8 cellular contexts compared by ENCODE assay signal in the genomic region with DNA sequence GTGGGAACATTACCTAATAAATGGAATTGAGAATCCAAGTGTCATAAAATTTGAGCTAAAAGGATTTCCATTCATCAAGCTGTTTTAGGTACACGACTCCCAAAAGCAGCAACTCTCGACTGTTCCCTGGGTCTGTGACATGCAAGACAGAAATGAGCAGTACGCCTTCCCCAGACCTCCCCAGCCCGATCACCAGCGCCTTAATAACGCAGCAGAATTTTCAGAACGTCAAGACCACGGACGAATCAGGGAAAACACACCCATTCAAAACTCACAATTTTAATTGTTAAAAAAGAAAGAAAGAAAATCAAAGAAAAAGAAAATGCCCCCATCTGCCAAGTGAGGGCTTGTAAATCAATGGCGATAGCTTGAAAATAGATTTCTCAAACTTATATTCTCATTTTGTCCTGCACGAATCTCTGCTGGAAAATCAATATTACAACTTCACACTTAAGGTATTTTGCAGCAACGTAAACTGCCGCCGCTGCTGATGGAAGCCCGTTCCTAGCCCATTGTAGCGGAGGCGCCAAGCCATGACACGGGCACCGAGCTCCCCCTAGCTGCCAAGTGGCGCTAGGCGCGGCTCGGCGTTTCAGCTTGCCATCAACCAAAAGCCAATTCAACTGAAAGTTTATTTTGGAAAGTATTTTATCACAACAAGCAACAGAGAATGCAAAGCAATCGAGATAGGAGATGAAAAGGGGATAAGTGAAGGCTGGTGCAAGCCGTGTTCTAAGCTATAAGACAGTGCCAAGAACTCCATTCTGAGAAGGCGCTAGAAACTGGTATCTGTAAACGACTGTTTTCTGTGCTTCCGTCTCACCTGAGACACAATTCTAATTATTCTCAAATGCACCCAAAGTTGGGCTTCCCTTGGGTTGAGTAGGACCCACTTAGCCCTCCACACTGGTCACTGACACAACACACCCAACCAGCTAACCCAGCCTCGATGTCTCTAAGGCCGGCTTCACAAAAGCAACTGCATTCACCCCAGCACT. TPM values are rescaled to one million over a fixed set of nuclear protein-coding genes. Genes with fewer than 3 reads are reported as not detected.
DNase-seq lines count a peak whose midpoint lies in the region; ATAC-seq and TF ChIP-seq lines count a peak whose summit lies in the region.

No MANE protein-coding gene starts in this region.

- no peak for TF ChIP-seq EP300 in stomach (IDR thresholded peaks at IDR 0.05)

- no peak for TF ChIP-seq POLR2A in stomach (IDR thresholded peaks at IDR 0.05)

- TF ChIP-seq CTCF in AG10803 (conservative IDR thresholded peaks at IDR 0.05; ENCODE audit: low read length) (peak; percentile 98), neural crest cell (conservative IDR thresholded peaks at IDR 0.05) (peak; percentile 100), stomach (IDR thresholded peaks at IDR 0.05) (peak in 6 of 7 experiments; percentile 62 to 98 (median 95))

- peak overlapping the region in 1 of 5 donors; percentile 8 for H3K27ac ChIP-seq in stomach

- peaks cover 29 to 100% (median 64%) of the 10 kb centered on the region in 3 donors for H3K27me3 ChIP-seq in stomach

- H3K4me3 Mint-ChIP-seq in activated T-cell treated with anti-CD3 and anti-CD28 coated beads, Interleukin-2, amount 50 U/mL, for 72 hours = peak overlapping the region; percentile 94 to 96
- peak overlapping the region; percentile 67 for H3K4me3 Mint-ChIP-seq in neural crest cell

- intact Hi-C loops in stomach (cut with DNase I; ENCODE audit: low total_unique reads) = no loop called here

- H3K4me1 Mint-ChIP-seq in activated T-cell treated with anti-CD3 and anti-CD28 coated beads, Interleukin-2, amount 50 U/mL, for 72 hours (ENCODE audit: low read depth) = peaks cover 66% of the 10 kb centered on the region
- peaks cover 33% of the 10 kb centered on the region for H3K4me1 Mint-ChIP-seq in neural crest cell

- ATAC-seq in GM18858 (IDR thresholded peaks at IDR 0.05; ENCODE audit: unreplicated experiment) = peak; percentile 65
- ATAC-seq in activated T-cell treated with anti-CD3 and anti-CD28 coated beads, Interleukin-2, amount 50 U/mL, for 72 hours (replicated peaks in 1 of 2) = peak; percentile 42 to 47

- H3K9me3 ChIP-seq in stomach = no peaks in the 10 kb centered on the region

- no peaks in the 10 kb centered on the region for H3K27me3 Mint-ChIP-seq in activated T-cell treated with anti-CD3 and anti-CD28 coated beads, Interleukin-2, amount 50 U/mL, for 72 hours (ENCODE audit: low read depth)
- peaks cover 92% of the 10 kb centered on the region for H3K27me3 Mint-ChIP-seq in neural crest cell (ENCODE audit: low read depth)

- H3K4me1 ChIP-seq in stomach = peaks cover 8 to 30% (median 24%) of the 10 kb centered on the region in 4 donors

- DNase-seq in AG10803 (ENCODE audit: low read depth) (peak; percentile 62), HT-29 (ENCODE audit: low spot score) (peak; percentile 71), OCI-M2 (lab: John Stamatoyannopoulos, UW; ENCODE audit: unreplicated experiment) (peak; percentile 51), fibroblast of gingiva (ENCODE audit: low read depth) (peak; percentile 55), neural crest cell (ENCODE audit: low read depth, low spot score) (peak; percentile 88), stomach (peak; percentile 79)
- peak; percentile 88 to 90 for DNase-seq in activated T-cell treated with anti-CD3 and anti-CD28 coated beads, Interleukin-2, amount 50 U/mL, for 72 hours

- 17 to 20% (median 19%) methylated on average over 31 of the region's 31 CpGs for WGBS in stomach, 5 donors

- H3K36me3 Mint-ChIP-seq in activated T-cell treated with anti-CD3 and anti-CD28 coated beads, Interleukin-2, amount 50 U/mL, for 72 hours (ENCODE audit: insufficient read depth in 2 of 2) = peaks cover 16 to 21% of the 10 kb centered on the region in 2 donors
- H3K36me3 Mint-ChIP-seq in neural crest cell (ENCODE audit: low read depth) = no peaks in the 10 kb centered on the region

- H3K27ac Mint-ChIP-seq in activated T-cell treated with anti-CD3 and anti-CD28 coated beads, Interleukin-2, amount 50 U/mL, for 72 hours = peak overlapping the region; percentile 96
- H3K27ac Mint-ChIP-seq in neural crest cell (ENCODE audit: unreplicated experiment) = no peak overlapping the region

- no peaks in the 10 kb centered on the region for H3K9me3 Mint-ChIP-seq in activated T-cell treated with anti-CD3 and anti-CD28 coated beads, Interleukin-2, amount 50 U/mL, for 72 hours
- H3K9me3 Mint-ChIP-seq in neural crest cell = no peaks in the 10 kb centered on the region

- H3K4me3 ChIP-seq in AG10803 (ENCODE audit: low read length) (peak overlapping the region; percentile 43), stomach (no peak overlapping the region)

- H3K36me3 ChIP-seq in stomach = no peaks in the 10 kb centered on the region

RNA-seq across cellular contexts. Expression of a gene that starts 5.5 kb away (rescaled TPM):
- 2.4 and 3.2 TPM in 2 replicates for total RNA-seq in HT-29 (2014; rRNA removed; shearing (Covaris generic))
- 10 to 100 TPM; 54.4 to 58.0 TPM for total RNA-seq in activated T-cell treated with anti-CD3 and anti-CD28 coated beads, Interleukin-2, amount 50 U/mL, for 72 hours
- total RNA-seq in neural crest cell (0.28 and 0.32 TPM in 2 replicates), stomach (1 to 10 TPM in 4 of 5 donors, not detected in 1; 1.3 to 9.6 (median 2.0) TPM)
- polyA plus RNA-seq in stomach = under 1 TPM; 0.15 to 0.90 (median 0.19) TPM

Comparison
In these comparisons a context has a peak if more than half of its experiments do, and no peak if none do; other contexts are left out.
1. RNA of a gene that starts 5.5 kb away (total RNA-seq): 54.4 to 58.0 TPM in activated T-cell treated with anti-CD3 and anti-CD28 coated beads, Interleukin-2, amount 50 U/mL, for 72 hours; 2.4 to 3.2 TPM in HT-29, 1.3 to 9.6 TPM in stomach and 0.28 to 0.32 TPM in neural crest cell; every median in the first group is over 4 times any median in the second.
2. Peak in every context shown above with its lines, with median percentiles within 50 percentile points of each other: DNase-seq and CTCF ChIP-seq.